In the genomic region with DNA sequence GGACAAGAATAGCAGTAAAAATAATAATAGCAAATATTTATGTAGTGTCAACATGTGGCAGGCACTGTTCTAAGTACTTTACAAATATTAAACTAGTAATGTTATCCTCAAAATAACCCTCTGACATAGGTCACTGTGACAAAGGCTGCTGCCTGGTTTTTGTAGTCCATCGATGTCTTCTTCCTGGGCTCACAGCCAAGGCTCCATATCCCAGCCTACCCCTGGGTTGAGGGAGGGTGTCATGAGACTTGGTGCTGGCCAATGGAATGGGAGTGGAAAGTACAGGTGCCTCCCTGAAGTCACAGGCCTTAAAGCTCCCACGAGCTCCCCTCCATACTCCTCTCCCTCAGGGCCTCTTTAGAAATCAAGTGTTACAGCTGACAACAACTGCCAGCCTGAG, we compare ENCODE assay signal across 28 cellular contexts.
A peak's percentile ranks its signal among the peaks of the same experiment; 100 is the strongest.
DNase-seq lines count a peak whose midpoint lies in the region; ATAC-seq, FAIRE-seq and TF ChIP-seq lines count a peak whose summit lies in the region.
"Had no signal": no experiment of that assay in that cellular context is flagged by ENCODE, and none has a peak within 500 bp of the region (broad histone marks: within the 10 kb centered on the region; RNA-seq: fewer than 3 reads in every experiment).

No MANE protein-coding gene starts in this region.

- peaks cover 29% of the 10 kb centered on the region for H3K4me1 Mint-ChIP-seq in mesothelial cell of epicardium
- H3K4me1 Mint-ChIP-seq in activated CD4-positive, alpha-beta memory T cell treated with anti-CD3 and anti-CD28 coated beads, Interleukin-2, amount 10 ng/mL, durations not matched to agents 7 days and 5 days, result no peaks in the 10 kb centered on the region

- no peak overlapping the region for H3K4me3 Mint-ChIP-seq in mesothelial cell of epicardium
- no peak overlapping the region for H3K4me3 Mint-ChIP-seq in activated CD4-positive, alpha-beta memory T cell treated with anti-CD3 and anti-CD28 coated beads, Interleukin-2, amount 10 ng/mL, durations not matched to agents 7 days and 5 days
- H3K4me3 Mint-ChIP-seq: activated CD4-positive, alpha-beta memory T cell treated with anti-CD3 and anti-CD28 coated beads for 36 hours; stimulated activated naive B cell treated with anti-CD40 and anti-IgM and Interleukin-4, amounts not matched to agents 10 μg/mL and 1 μg/mL and 100 μg/mL, for 72 hours; T-helper 1 cell treated with Interleukin-12 subunit alpha and Interleukin-12 subunit beta and Interleukin-4 antibody, amounts not matched to agents 30 μg/mL and 1 μg/mL, for 36 hours had no signal

- peak overlapping the region; percentile 78 for H3K27ac Mint-ChIP-seq in mesothelial cell of epicardium
- H3K27ac Mint-ChIP-seq in activated CD4-positive, alpha-beta memory T cell treated with anti-CD3 and anti-CD28 coated beads, Interleukin-2, amount 10 ng/mL, durations not matched to agents 7 days and 5 days, result no peak overlapping the region
- H3K27ac Mint-ChIP-seq: activated CD4-positive, alpha-beta memory T cell treated with anti-CD3 and anti-CD28 coated beads for 36 hours; IgD-negative memory B cell; stimulated activated naive B cell treated with anti-CD40 and anti-IgM and Interleukin-4, amounts not matched to agents 10 μg/mL and 1 μg/mL and 100 μg/mL, for 72 hours; T-helper 1 cell treated with Interleukin-12 subunit alpha and Interleukin-12 subunit beta and Interleukin-4 antibody, amounts not matched to agents 30 μg/mL and 1 μg/mL, for 36 hours had no signal

- FAIRE-seq in HTR-8/SVneo (lab: Jason Lieb, UNC), result no peak
- FAIRE-seq: RCC 7860 had no signal

- POLR2A ChIA-PET in activated CD4-positive, alpha-beta memory T cell treated with anti-CD3 and anti-CD28 coated beads, Interleukin-2, amount 10 ng/mL, durations not matched to agents 7 days and 5 days (lab: Charles Lee), result no interaction called here

- DNase-seq in NCI-H1105 treated with DMSO at 0.1 percent for 48 hours (lab: John Stamatoyannopoulos, UW) (peak; percentile 10), NCI-H1105 (lab: John Stamatoyannopoulos, UW) (no peak), DMS153 (lab: John Stamatoyannopoulos, UW) (peak; percentile 40), RPMI8226 (peak; percentile 20), mesothelial cell of epicardium (ENCODE audit: low spot score in 2 of 2, unreplicated experiment in 2 of 2) (no peak), HTR-8/SVneo (ENCODE audit: insufficient read length, low spot score) (no peak)
- no peak for DNase-seq in activated CD4-positive, alpha-beta memory T cell treated with anti-CD3 and anti-CD28 coated beads, Interleukin-2, amount 10 ng/mL, durations not matched to agents 7 days and 5 days
- DNase-seq: activated CD4-positive, alpha-beta memory T cell treated with anti-CD3 and anti-CD28 coated beads for 36 hours; activated CD8-positive, alpha-beta memory T cell treated with anti-CD3 and anti-CD28 coated beads, Interleukin-2, amount 50 U/mL, for 48 hours; activated naive CD4-positive, alpha-beta T cell treated with anti-CD3 and anti-CD28 coated beads, Interleukin-2, amount 50 U/mL, for 16 hours; amniotic stem cell; brain microvascular endothelial cell; DMS 273 treated with DMSO at 0.1 percent for 48 hours; dorsolateral prefrontal cortex; GM23248; islet precursor cell; mammary epithelial cell; NCI-H1092; NCI-H2081 treated with DMSO at 0.1 percent for 48 hours; NCI-H524 treated with DMSO at 0.1 percent for 48 hours; sigmoid colon; stimulated activated CD4-positive, alpha-beta T cell treated with anti-CD3 and anti-CD28 coated beads, Interleukin-15, amount 100 ng/mL, for 24 hours; stimulated activated naive B cell treated with anti-CD40 and anti-IgM and Interleukin-4, amounts not matched to agents 10 μg/mL and 1 μg/mL and 100 μg/mL, for 72 hours had no signal

- no peaks in the 10 kb centered on the region for H3K36me3 Mint-ChIP-seq in mesothelial cell of epicardium
- H3K36me3 Mint-ChIP-seq in activated CD4-positive, alpha-beta memory T cell treated with anti-CD3 and anti-CD28 coated beads, Interleukin-2, amount 10 ng/mL, durations not matched to agents 7 days and 5 days (ENCODE audit: low read depth), result no peaks in the 10 kb centered on the region
- H3K36me3 Mint-ChIP-seq: activated CD4-positive, alpha-beta memory T cell treated with anti-CD3 and anti-CD28 coated beads for 36 hours; IgD-negative memory B cell; stimulated activated naive B cell treated with anti-CD40 and anti-IgM and Interleukin-4, amounts not matched to agents 10 μg/mL and 1 μg/mL and 100 μg/mL, for 72 hours had no signal

- no peak for TF ChIP-seq CTCF in mesothelial cell of epicardium (IDR thresholded peaks at IDR 0.05; ENCODE audit: unreplicated experiment)

- ATAC-seq in HG03354 (IDR thresholded peaks at IDR 0.05; ENCODE audit: poor library complexity, severe bottlenecking, unreplicated experiment), result no peak
- ATAC-seq: activated CD4-positive, CD25-positive, alpha-beta regulatory T cell treated with anti-CD3 and anti-CD28 coated beads, Interleukin-2, amount 50 U/mL, for 24 hours; stimulated activated naive B cell treated with anti-CD40 and anti-IgM and Interleukin-4, amounts not matched to agents 10 μg/mL and 1 μg/mL and 100 μg/mL, for 72 hours had no signal

- CTCF ChIA-PET in activated CD4-positive, alpha-beta memory T cell treated with anti-CD3 and anti-CD28 coated beads, Interleukin-2, amount 10 ng/mL, durations not matched to agents 7 days and 5 days (lab: Charles Lee), result no interaction called here

- peaks cover 14% of the 10 kb centered on the region for H3K27me3 Mint-ChIP-seq in mesothelial cell of epicardium (ENCODE audit: low read depth)
- H3K27me3 Mint-ChIP-seq in activated CD4-positive, alpha-beta memory T cell treated with anti-CD3 and anti-CD28 coated beads, Interleukin-2, amount 10 ng/mL, durations not matched to agents 7 days and 5 days, result peaks cover 13% of the 10 kb centered on the region

- H3K9me3 Mint-ChIP-seq in mesothelial cell of epicardium, result peaks cover 4% of the 10 kb centered on the region
- no peaks in the 10 kb centered on the region for H3K9me3 Mint-ChIP-seq in activated CD4-positive, alpha-beta memory T cell treated with anti-CD3 and anti-CD28 coated beads, Interleukin-2, amount 10 ng/mL, durations not matched to agents 7 days and 5 days
- H3K9me3 Mint-ChIP-seq: IgD-negative memory B cell; T-helper 1 cell treated with Interleukin-12 subunit alpha and Interleukin-12 subunit beta and Interleukin-4 antibody, amounts not matched to agents 30 μg/mL and 1 μg/mL, for 36 hours had no signal

Comparison
In these comparisons a context has a peak if more than half of its experiments do, and no peak if none do; other contexts are left out.
1. DNase-seq: peak in NCI-H1105 treated with DMSO at 0.1 percent for 48 hours (single experiment), DMS153 (single experiment) and RPMI8226 (single experiment); none in NCI-H1105 (single experiment), mesothelial cell of epicardium (0 of 2), HTR-8/SVneo (single experiment) and activated CD4-positive, alpha-beta memory T cell treated with anti-CD3 and anti-CD28 coated beads, Interleukin-2, amount 10 ng/mL, durations not matched to agents 7 days and 5 days (single experiment).